In genomic region chr18:36672437-36673344, GRCh38 we compare ENCODE assay signal across 8 cellular contexts.
DNase-seq lines count a peak whose midpoint lies in the region; ATAC-seq lines count a peak whose summit lies in the region.
"Had no signal": no experiment of that assay in that cellular context is flagged by ENCODE, and none has a peak within 500 bp of the region (broad histone marks: within the 10 kb centered on the region; RNA-seq: fewer than 3 reads in every experiment).

No MANE protein-coding gene starts in this region.

- intact Hi-C loops in left colon (cut with DNase I, micrococcal nuclease) = no loop called here

- H2BK5ac ChIP-seq in mesendoderm (ENCODE audit: low read length) = no peak overlapping the region

- ATAC-seq in GM19397 (IDR thresholded peaks at IDR 0.05; ENCODE audit: unreplicated experiment) (peak; percentile 60), left colon (peak; percentile 73), HG03097 (IDR thresholded peaks at IDR 0.05; ENCODE audit: low FRiP score, unreplicated experiment) (no peak)

- WGBS in mesendoderm (ENCODE audit: extremely low coverage, insufficient coverage, low lambda C conversion rate) = no CpG with 5 or more reads among the region's 11 CpGs

- no peak overlapping the region for H2BK15ac ChIP-seq in mesendoderm (replicated peaks; ENCODE audit: low read depth)

- no peaks in the 10 kb centered on the region for H3K27me3 ChIP-seq in mesendoderm (ENCODE audit: insufficient read depth, low read length, poor library complexity)

- H3K56ac ChIP-seq in mesendoderm (ENCODE audit: low read length) = no peak overlapping the region

- H3K4me1 ChIP-seq in mesendoderm (ENCODE audit: control insufficient read depth, low read depth, low read length) = no peaks in the 10 kb centered on the region

- no peak overlapping the region for H3K9ac ChIP-seq in SK-N-MC (ENCODE audit: insufficient read length)
- no peak overlapping the region for H3K9ac ChIP-seq in mesendoderm (ENCODE audit: low read length)

- H3K4ac ChIP-seq in mesendoderm (ENCODE audit: low read depth, low read length) = no peak overlapping the region

- H2AK5ac ChIP-seq in mesendoderm (ENCODE audit: low read length) = no peak overlapping the region

- H3K23ac ChIP-seq in mesendoderm (ENCODE audit: low read length) = no peak overlapping the region

- H3K79me1 ChIP-seq in mesendoderm (ENCODE audit: low read length) = no peaks in the 10 kb centered on the region

- no peak overlapping the region for H4K5ac ChIP-seq in mesendoderm (ENCODE audit: low read length)

- no peak overlapping the region for H4K8ac ChIP-seq in mesendoderm (ENCODE audit: low read depth, low read length)

- no peak overlapping the region for H3K18ac ChIP-seq in mesendoderm (ENCODE audit: low read length)

- H3K27ac ChIP-seq in SK-N-MC (no peak overlapping the region), substantia nigra (ENCODE audit: low read depth, low read length, poor library complexity, severe bottlenecking) (no peak overlapping the region), mesendoderm (ENCODE audit: low read depth, low read length) (no peak overlapping the region)

- H3K4me2 ChIP-seq in mesendoderm (ENCODE audit: low read length) = no peak overlapping the region

- DNase-seq in KG1 (lab: John Stamatoyannopoulos, UW) = peak; percentile 15
- no peak for DNase-seq in SK-N-MC (ENCODE audit: low read depth, low spot score)
- DNase-seq in left colon = peak; percentile 30 to 33
- DNase-seq in substantia nigra (lab: John Stamatoyannopoulos, UW) = no peak
- no peak for DNase-seq in mesendoderm
- DNase-seq: activated B cell treated with CpG ODN at 0.5 μM for 24 hours had no signal

- no peaks in the 10 kb centered on the region for H3K36me3 ChIP-seq in SK-N-MC (ENCODE audit: insufficient read depth, low read length)
- no peaks in the 10 kb centered on the region for H3K36me3 ChIP-seq in mesendoderm (ENCODE audit: control insufficient read depth, insufficient read depth, low read length)

- no peak overlapping the region for H2BK120ac ChIP-seq in mesendoderm (ENCODE audit: low read depth, low read length)

- H3K9me3 ChIP-seq in SK-N-MC (ENCODE audit: low read depth, low read length) = no peaks in the 10 kb centered on the region

- H3K4me3 ChIP-seq in SK-N-MC (0 out of 2 replicates have a peak overlapping the region, but pooled peaks have one; percentile 12), mesendoderm (ENCODE audit: low read length) (no peak overlapping the region)

- no peaks in the 10 kb centered on the region for H3K79me2 ChIP-seq in mesendoderm (ENCODE audit: control insufficient read depth, insufficient read depth, low read length)

Comparison
In these comparisons a context has a peak if more than half of its experiments do, and no peak if none do; other contexts are left out.
1. DNase-seq: peak in KG1 (single experiment) and left colon (2 of 2); none in SK-N-MC (single experiment), substantia nigra (0 of 49) and mesendoderm (single experiment).